In the genomic region with DNA sequence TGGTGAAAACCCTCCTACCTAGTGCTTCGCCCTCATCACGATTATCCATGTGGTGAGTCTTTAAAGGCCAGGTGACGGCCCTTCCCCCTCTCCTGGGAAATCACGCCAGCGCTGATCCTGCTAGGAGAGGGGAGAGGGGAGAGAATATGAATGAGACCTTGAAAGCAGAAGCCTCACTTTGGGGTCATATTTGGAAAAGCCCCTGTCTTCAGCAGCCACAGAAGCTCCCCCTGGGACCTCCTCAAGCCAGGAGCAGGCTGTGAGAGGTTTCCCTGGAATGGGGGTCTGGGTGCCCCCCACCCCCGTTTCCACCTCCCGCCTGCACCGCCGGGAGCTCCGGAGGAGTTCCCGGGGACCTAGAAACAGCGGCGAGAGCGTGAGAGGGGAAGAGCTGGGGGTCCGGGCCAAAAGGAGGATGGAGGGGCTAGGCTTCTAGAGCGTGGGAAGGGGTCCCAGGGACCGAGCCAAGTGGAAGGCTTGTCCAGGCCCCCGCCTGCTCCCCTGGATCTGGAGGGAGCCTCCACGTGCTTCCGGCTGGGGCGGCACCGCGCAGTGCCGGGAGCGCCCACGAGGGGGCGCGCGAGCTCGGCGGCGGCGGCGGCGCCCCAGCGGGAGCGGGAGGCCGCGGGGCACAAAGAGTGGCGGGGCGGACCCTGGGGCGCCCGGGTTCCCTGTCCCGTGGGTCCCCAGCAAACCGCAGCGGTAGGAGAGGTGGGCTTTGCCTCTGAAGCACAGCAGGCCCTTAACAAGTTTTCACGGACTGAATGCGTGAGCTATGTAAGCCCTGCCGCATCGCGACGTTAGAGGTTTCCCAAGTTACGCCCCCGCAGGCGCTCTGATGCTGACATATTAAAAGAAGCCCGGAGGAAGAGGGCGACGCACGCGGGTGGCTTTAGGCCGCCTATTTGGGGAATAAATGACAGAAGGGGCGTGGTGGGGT, we compare ENCODE assay signal across 8 cellular contexts.
A peak's percentile ranks its signal among the peaks of the same experiment; 100 is the strongest.
DNase-seq lines count a peak whose midpoint lies in the region; ATAC-seq, FAIRE-seq and TF ChIP-seq lines count a peak whose summit lies in the region.

No MANE protein-coding gene starts in this region.

- H3K4me3 Mint-ChIP-seq in CD8-positive, alpha-beta T cell: peak overlapping the region; percentile 82

- 1% methylated on average over 59 to 62 of the region's 62 CpGs for WGBS in ovary, 3 donors
- 1 to 3% methylated on average over 51 to 55 of the region's 62 CpGs for WGBS in tibial nerve, 2 donors

- POLR2A ChIA-PET in CD8-positive, alpha-beta T cell (lab: Charles Lee): interaction anchor here (0.6 to 2.5 kb wide), 7 partner anchors 10 to 77 kb away, joined by 3 to 9 read pairs (median 3); no protein-coding TSS in a partner anchor

- H3K27ac Mint-ChIP-seq in CD8-positive, alpha-beta T cell: no peak overlapping the region

- no peaks in the 10 kb centered on the region for H3K27me3 ChIP-seq in CD8-positive, alpha-beta T cell (ENCODE audit: insufficient read depth, low read length)
- no peaks in the 10 kb centered on the region for H3K27me3 ChIP-seq in ovary
- peaks cover 0 to 37% of the 10 kb centered on the region in 2 donors for H3K27me3 ChIP-seq in tibial nerve

- peaks cover 17% of the 10 kb centered on the region for H3K4me1 Mint-ChIP-seq in CD8-positive, alpha-beta T cell (ENCODE audit: low read depth)

- H3K4me1 ChIP-seq in CD8-positive, alpha-beta T cell (ENCODE audit: insufficient read depth, low read length): peaks cover 14% of the 10 kb centered on the region
- H3K4me1 ChIP-seq in ovary (ENCODE audit: insufficient read depth) (peaks cover 8% of the 10 kb centered on the region), tibial nerve (peaks cover 0 to 19% (median 8%) of the 10 kb centered on the region in 4 donors)

- no peak for TF ChIP-seq POLR2A in ovary (IDR thresholded peaks at IDR 0.05)
- no peak for TF ChIP-seq POLR2A in tibial nerve (IDR thresholded peaks at IDR 0.05)

- no peaks in the 10 kb centered on the region for H3K9me3 ChIP-seq in CD8-positive, alpha-beta T cell (ENCODE audit: low read length)
- H3K9me3 ChIP-seq in ovary (no peaks in the 10 kb centered on the region), tibial nerve (peaks cover 0 to 6% (median 0%) of the 10 kb centered on the region in 4 donors)

- H3K27me3 Mint-ChIP-seq in CD8-positive, alpha-beta T cell (ENCODE audit: low read depth): peaks cover 22% of the 10 kb centered on the region

- peak; percentile 95 for ATAC-seq in CD8-positive, alpha-beta T cell
- peak; percentile 90 for ATAC-seq in GM19455 (IDR thresholded peaks at IDR 0.05; ENCODE audit: unreplicated experiment)
- peak; percentile 78 for ATAC-seq in HG03565 (IDR thresholded peaks at IDR 0.05; ENCODE audit: unreplicated experiment)

- no peaks in the 10 kb centered on the region for H3K9me3 Mint-ChIP-seq in CD8-positive, alpha-beta T cell

- TF ChIP-seq EP300 in ovary (IDR thresholded peaks at IDR 0.05): no peak
- no peak for TF ChIP-seq EP300 in tibial nerve (IDR thresholded peaks at IDR 0.05)

- CTCF ChIA-PET in CD8-positive, alpha-beta T cell (lab: Charles Lee): interaction anchor here (0.6 to 3.7 kb wide), 31 partner anchors 8 to 1837 kb away, joined by 3 to 53 read pairs (median 4); no protein-coding TSS in a partner anchor

- no peak for FAIRE-seq in RCC 7860 (lab: Jason Lieb, UNC)

- H3K36me3 Mint-ChIP-seq in CD8-positive, alpha-beta T cell: no peaks in the 10 kb centered on the region

- no peaks in the 10 kb centered on the region for H3K36me3 ChIP-seq in CD8-positive, alpha-beta T cell (ENCODE audit: insufficient read depth, low read length)
- H3K36me3 ChIP-seq in ovary (no peaks in the 10 kb centered on the region), tibial nerve (no peaks in the 10 kb centered on the region)

- intact Hi-C loops in CD8-positive, alpha-beta T cell (cut with DNase I, micrococcal nuclease): loop anchor here (1.0 to 5.0 kb wide), 7 partner anchors 23 to 427 kb away; no protein-coding TSS in a partner anchor
- intact Hi-C loops in ovary (cut with DNase I): loop anchor here in 1 of 4 donors (5.0 kb wide), 2 partner anchors 72 to 187 kb away; no protein-coding TSS in a partner anchor

- no peak overlapping the region for H3K27ac ChIP-seq in CD8-positive, alpha-beta T cell (ENCODE audit: low read depth, low read length)
- no peak overlapping the region for H3K27ac ChIP-seq in ovary
- H3K27ac ChIP-seq in tibial nerve: no peak overlapping the region

- H3K4me3 ChIP-seq in CD8-positive, alpha-beta T cell (ENCODE audit: low read depth, low read length): peak overlapping the region; percentile 62
- H3K4me3 ChIP-seq in ovary (peak overlapping the region; percentile 42), tibial nerve (peak overlapping the region; percentile 39 to 57 (median 52))

- peak; percentile 91 for TF ChIP-seq CTCF in CD8-positive, alpha-beta T cell (IDR thresholded peaks at IDR 0.05)
- TF ChIP-seq CTCF in ovary (IDR thresholded peaks at IDR 0.05) (peak; percentile 63 to 83 (median 80)), tibial nerve (IDR thresholded peaks at IDR 0.05) (peak; percentile 85 to 99 (median 95))

- peak; percentile 33 to 81 (median 46) for DNase-seq in CD8-positive, alpha-beta T cell
- peak; percentile 24 for DNase-seq in RCC 7860 (ENCODE audit: low spot score)
- DNase-seq in activated gamma-delta T cell treated with anti-CD3 and anti-CD28 coated beads, Interleukin-2, amount 50 U/mL, for 16 hours (ENCODE audit: low read depth): peak; percentile 34
- DNase-seq in globus pallidus (ENCODE audit: low spot score): peak; percentile 39
- DNase-seq in ovary: peak; percentile 22 to 72 (median 46)
- DNase-seq in tibial nerve (ENCODE audit: low spot score in 2 of 2): peak in 1 of 2 donors; percentile 14
